Comparison of ENCODE assay signal across 1 cellular context in the genomic region with DNA sequence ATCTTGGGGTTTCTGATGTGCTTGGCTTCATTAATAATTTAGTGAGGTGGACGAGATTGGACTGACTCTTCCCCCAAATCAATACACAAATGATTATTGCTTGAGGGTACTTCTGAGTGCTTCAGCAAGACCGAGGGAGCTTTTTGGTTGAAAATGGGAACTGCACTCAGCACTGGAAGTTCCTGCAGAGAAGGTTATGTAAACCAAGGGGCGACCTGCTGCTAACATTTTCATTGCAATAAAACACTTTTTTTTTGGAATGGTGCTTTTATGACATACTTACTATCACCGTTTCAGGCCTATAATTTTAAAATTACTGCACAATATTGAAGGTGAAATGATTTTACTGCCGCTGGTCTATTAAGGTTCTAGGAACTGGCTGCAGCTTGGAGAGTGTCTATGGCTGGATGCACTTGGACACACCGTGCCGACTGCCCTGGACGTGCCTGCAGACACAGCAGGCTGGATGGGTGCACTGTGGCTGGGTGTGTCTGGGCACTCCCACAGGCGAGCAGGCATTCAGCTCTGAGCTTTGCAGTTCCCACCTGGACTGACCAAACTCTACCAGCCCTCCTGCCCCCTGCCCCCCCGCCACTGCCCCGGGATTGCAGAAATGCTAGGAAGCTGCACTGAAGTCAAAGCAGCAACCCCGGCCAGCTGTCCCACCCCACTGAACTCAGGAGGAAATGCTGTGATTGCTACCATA.
TF ChIP-seq lines count a peak whose summit lies in the region.

No MANE protein-coding gene starts in this region.

TF ChIP-seq in endothelial cell of umbilical vein, 7 proteins besides CTCF, POLR2A, EP300 and RAD21:
- TF ChIP-seq FOS (IDR thresholded peaks at IDR 0.05; ENCODE audit: borderline replicate concordance, insufficient read depth, low read length) (no peak), EZH2 (IDR thresholded peaks at IDR 0.05; ENCODE audit: borderline replicate concordance, low read depth, low read length, severe bottlenecking) (no peak), JUN (IDR thresholded peaks at IDR 0.05; ENCODE audit: borderline replicate concordance, insufficient read depth, insufficient read length, low read depth) (no peak), POLR2AphosphoS5 (IDR thresholded peaks at IDR 0.05; ENCODE audit: insufficient read depth, low read depth, low read length) (no peak), MYC (IDR thresholded peaks at IDR 0.05; ENCODE audit: low read depth, low read length) (no peak), MAX (IDR thresholded peaks at IDR 0.05; ENCODE audit: insufficient read depth, insufficient read length) (no peak), GATA2 (IDR thresholded peaks at IDR 0.05; ENCODE audit: insufficient read depth, insufficient read length, low read depth, low read length) (no peak)
